In the genomic region with DNA sequence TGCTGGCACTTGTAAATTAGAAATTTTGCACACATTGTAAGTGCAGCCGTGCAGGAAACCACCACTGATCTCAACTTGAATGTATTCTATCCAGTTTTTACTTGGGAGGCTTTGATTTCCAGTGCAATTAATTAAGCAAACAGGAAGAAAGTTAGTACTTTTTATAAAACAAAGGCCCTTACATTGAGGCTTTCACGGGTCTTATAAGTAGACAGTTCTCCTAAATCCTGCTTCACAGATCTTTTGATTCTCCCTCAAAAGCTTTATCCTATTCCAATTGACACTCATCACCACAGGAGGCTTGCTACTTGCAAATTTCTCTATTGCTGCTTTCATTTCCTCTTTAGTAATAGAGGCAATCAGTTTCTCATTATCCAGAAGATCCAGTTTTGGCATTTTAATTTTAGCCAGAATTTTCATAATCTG, we compare ENCODE assay signal across 19 cellular contexts.
DNase-seq lines count a peak whose midpoint lies in the region; ATAC-seq, FAIRE-seq and TF ChIP-seq lines count a peak whose summit lies in the region.
"Had no signal": no experiment of that assay in that cellular context is flagged by ENCODE, and none has a peak within 500 bp of the region (broad histone marks: within the 10 kb centered on the region; RNA-seq: fewer than 3 reads in every experiment).

No MANE protein-coding gene starts in this region.

- intact Hi-C loops in GM12878 (cut with micrococcal nuclease; ENCODE audit: unreplicated experiment), result loop anchor here (10.0 kb wide), 1 partner anchor 129 kb away; the partner anchor contains the start of gene SLC10A2

- no peaks in the 10 kb centered on the region for H3K27me3 ChIP-seq in GM12878 (replicated peaks in 1 of 2; ENCODE audit: control insufficient read depth in 2 of 2, insufficient read depth in 2 of 2, low read length in 1 of 2)
- no peaks in the 10 kb centered on the region for H3K27me3 ChIP-seq in effector memory CD4-positive, alpha-beta T cell (replicated peaks; ENCODE audit: control insufficient read depth, insufficient read depth, low read length, poor library complexity, severe bottlenecking)
- H3K27me3 ChIP-seq: ascending aorta, thyroid gland had no signal

- H3K36me3 ChIP-seq in GM12878 (ENCODE audit: control insufficient read depth in 2 of 2, insufficient read depth in 2 of 2, low read length in 1 of 2), result no peaks in the 10 kb centered on the region
- no peaks in the 10 kb centered on the region for H3K36me3 ChIP-seq in effector memory CD4-positive, alpha-beta T cell (ENCODE audit: control insufficient read depth, insufficient read depth, low read length)
- H3K36me3 ChIP-seq: ascending aorta, thyroid gland had no signal

- no peak overlapping the region for H3K9ac ChIP-seq in GM12878 (ENCODE audit: control insufficient read depth, insufficient read depth, low read length)

- SMC1A ChIA-PET in GM12878 (lab: Charles Lee; ENCODE audit: uncharacterized antibody, unreplicated experiment), result interaction anchor here (1.0 to 1.6 kb wide), 2 partner anchors 9 to 20 kb away, joined by 3 to 4 read pairs; no protein-coding TSS in a partner anchor

- H3K79me2 ChIP-seq in GM12878 (ENCODE audit: control insufficient read depth, insufficient read depth, low read length), result no peaks in the 10 kb centered on the region

- RAD21 ChIA-PET in GM12878 (lab: Charles Lee; ENCODE audit: unreplicated experiment), result interaction anchor here (1.1 kb wide), 1 partner anchor 194 kb away, joined by 4 read pairs; no protein-coding TSS in a partner anchor

- no peak overlapping the region for H3K27ac Mint-ChIP-seq in stimulated activated naive CD8-positive, alpha-beta T cell treated with anti-CD3 and anti-CD28 coated beads, Interleukin-15, amount 100 ng/mL, for 72 hours
- H3K27ac Mint-ChIP-seq: effector memory CD8-positive, alpha-beta T cell; HFFc6; stimulated activated effector memory CD8-positive, alpha-beta T cell treated with anti-CD3 and anti-CD28 coated beads, Interleukin-12 subunit alpha, Interleukin-12 subunit beta, amount 100 ng/mL, for 72 hours had no signal

- H3K4me3 Mint-ChIP-seq in stimulated activated naive CD8-positive, alpha-beta T cell treated with anti-CD3 and anti-CD28 coated beads, Interleukin-15, amount 100 ng/mL, for 72 hours, result no peak overlapping the region
- H3K4me3 Mint-ChIP-seq: effector memory CD8-positive, alpha-beta T cell; HFFc6; stimulated activated effector memory CD8-positive, alpha-beta T cell treated with anti-CD3 and anti-CD28 coated beads, Interleukin-12 subunit alpha, Interleukin-12 subunit beta, amount 100 ng/mL, for 72 hours had no signal

- peaks cover 10% of the 10 kb centered on the region for H3K4me1 ChIP-seq in GM12878 (ENCODE audit: control insufficient read depth, insufficient read depth, low read length)
- H3K4me1 ChIP-seq in effector memory CD4-positive, alpha-beta T cell (ENCODE audit: control insufficient read depth, insufficient read depth, low read length, poor library complexity, severe bottlenecking), result no peaks in the 10 kb centered on the region
- H3K4me1 ChIP-seq: ascending aorta, thyroid gland had no signal

- TF ChIP-seq EP300 in GM12878 (IDR thresholded peaks at IDR 0.05; ENCODE audit: borderline replicate concordance in 1 of 2, control insufficient read depth in 1 of 2, low read depth in 2 of 2, low read length in 2 of 2), result 0 out of 4 replicates have a peak, but pooled peaks of 1 of the 2 experiments have one; percentile 6

- no TSS peak for BruUV-seq in GM12878 (replicated peaks; lab: Mats Ljungman, UMichigan)

- CTCF ChIA-PET in GM12878 (lab: Yijun Ruan, JAX), result no interaction called here

- H2AFZ ChIP-seq in GM12878 (ENCODE audit: control insufficient read depth, low read depth, low read length), result no peak overlapping the region; the same call in 1 of the 2 replicates

- POLR2A ChIA-PET in GM12878 (lab: Charles Lee), result no interaction called here

- no peak overlapping the region for H3K4me3 ChIP-seq in GM12878
- H3K4me3 ChIP-seq in effector memory CD4-positive, alpha-beta T cell (ENCODE audit: insufficient read depth, low read depth, low read length, poor library complexity, severe bottlenecking), result no peak overlapping the region
- H3K4me3 ChIP-seq: ascending aorta, thyroid gland had no signal

- no peak for TF ChIP-seq CTCF in GM12878 (IDR thresholded peaks at IDR 0.05 in 2 of 3, conservative IDR thresholded peaks at IDR 0.05 in 1 of 3; ENCODE audit: control insufficient read depth in 2 of 3, extremely low read depth in 1 of 3, insufficient read depth in 1 of 3, low read depth in 3 of 3, low read length in 3 of 3)

- H3K27ac ChIP-seq in GM12878 (ENCODE audit: control insufficient read depth, insufficient read depth) (no peak overlapping the region), caudate nucleus (ENCODE audit: low read depth, low read length) (no peak overlapping the region)
- no peak overlapping the region for H3K27ac ChIP-seq in effector memory CD4-positive, alpha-beta T cell (ENCODE audit: insufficient read depth, low read length, poor library complexity, severe bottlenecking)
- H3K27ac ChIP-seq: ascending aorta, thyroid gland had no signal

- no peak overlapping the region for H3K4me2 ChIP-seq in GM12878 (ENCODE audit: control insufficient read depth, insufficient read depth)

- H3K9me3 ChIP-seq in GM12878 (replicated peaks; ENCODE audit: control insufficient read depth, insufficient read depth, low read length), result peaks cover 4% of the 10 kb centered on the region
- H3K9me3 ChIP-seq in effector memory CD4-positive, alpha-beta T cell (ENCODE audit: control insufficient read depth, low read length), result no peaks in the 10 kb centered on the region
- H3K9me3 ChIP-seq: ascending aorta, thyroid gland had no signal

- FAIRE-seq in GM12878 (lab: Jason Lieb, UNC), result no peak
- FAIRE-seq: TTC549 had no signal

- TF ChIP-seq RAD21 in GM12878 (IDR thresholded peaks at IDR 0.05; ENCODE audit: insufficient read depth, low read depth, low read length), result no peak

- TF ChIP-seq POLR2A in GM12878 (IDR thresholded peaks at IDR 0.05; ENCODE audit: low read depth, low read length), result no peak

- no peaks in the 10 kb centered on the region for H3K9me3 Mint-ChIP-seq in stimulated activated naive CD8-positive, alpha-beta T cell treated with anti-CD3 and anti-CD28 coated beads, Interleukin-15, amount 100 ng/mL, for 72 hours
- H3K9me3 Mint-ChIP-seq: HFFc6; stimulated activated effector memory CD8-positive, alpha-beta T cell treated with anti-CD3 and anti-CD28 coated beads, Interleukin-12 subunit alpha, Interleukin-12 subunit beta, amount 100 ng/mL, for 72 hours had no signal

- DNase-seq in GM12878 (ENCODE audit: low read depth, low spot score) (peak; percentile 20), caudate nucleus (lab: John Stamatoyannopoulos, UW) (no peak)
- DNase-seq in stimulated activated naive CD8-positive, alpha-beta T cell treated with anti-CD3 and anti-CD28 coated beads, Interleukin-15, amount 100 ng/mL, for 72 hours, result no peak
- no peak for DNase-seq in effector memory CD4-positive, alpha-beta T cell
- no peak for DNase-seq in stimulated activated CD4-positive, alpha-beta T cell treated with anti-CD3 and anti-CD28 coated beads, Interleukin-4, amount 100 ng/mL, for 1 hour
- DNase-seq: activated CD4-positive, alpha-beta T cell treated with anti-CD3 and anti-CD28 coated beads for 48 hours; activated naive CD4-positive, alpha-beta T cell; effector memory CD8-positive, alpha-beta T cell; head of caudate nucleus; HFFc6; NCI-H1417 treated with DMSO at 0.1 percent for 48 hours; NCI-H2171 treated with DMSO at 0.1 percent for 48 hours; thyroid gland had no signal

- H4K20me1 ChIP-seq in GM12878 (ENCODE audit: control insufficient read depth, insufficient read depth), result no peaks in the 10 kb centered on the region

- in situ Hi-C loops in GM12878 (cut with MboI), result no loop called here

- no peaks in the 10 kb centered on the region for H3K4me1 Mint-ChIP-seq in stimulated activated naive CD8-positive, alpha-beta T cell treated with anti-CD3 and anti-CD28 coated beads, Interleukin-15, amount 100 ng/mL, for 72 hours
- H3K4me1 Mint-ChIP-seq: stimulated activated effector memory CD8-positive, alpha-beta T cell treated with anti-CD3 and anti-CD28 coated beads, Interleukin-12 subunit alpha, Interleukin-12 subunit beta, amount 100 ng/mL, for 72 hours had no signal

- H3K27me3 Mint-ChIP-seq in stimulated activated naive CD8-positive, alpha-beta T cell treated with anti-CD3 and anti-CD28 coated beads, Interleukin-15, amount 100 ng/mL, for 72 hours, result peaks cover 8% of the 10 kb centered on the region

- peak; percentile 44 for ATAC-seq in GM18867 (IDR thresholded peaks at IDR 0.05; ENCODE audit: unreplicated experiment)
- peak; percentile 54 for ATAC-seq in GM21423 (IDR thresholded peaks at IDR 0.05; ENCODE audit: unreplicated experiment)
- ATAC-seq in HG03135 (IDR thresholded peaks at IDR 0.05; ENCODE audit: unreplicated experiment), result peak; percentile 68
- ATAC-seq in GM12878, result peak; percentile 69
- no peak for ATAC-seq in stimulated activated naive CD8-positive, alpha-beta T cell treated with anti-CD3 and anti-CD28 coated beads, Interleukin-15, amount 100 ng/mL, for 72 hours
- ATAC-seq: effector memory CD8-positive, alpha-beta T cell; stimulated activated effector memory CD8-positive, alpha-beta T cell treated with anti-CD3 and anti-CD28 coated beads, Interleukin-12 subunit alpha, Interleukin-12 subunit beta, amount 100 ng/mL, for 72 hours had no signal

- WGBS in GM12878 (ENCODE audit: insufficient coverage, insufficient replicate concordance, low lambda C conversion rate, missing lambda C conversion rate), result 0% methylated on average over 2 of the region's 2 CpGs

TF ChIP-seq in GM12878, 131 proteins besides CTCF, POLR2A, EP300 and RAD21 (continues in another document):
- TF ChIP-seq SPI1 (IDR thresholded peaks at IDR 0.05; ENCODE audit: borderline replicate concordance, insufficient read depth, low read depth, low read length) (peak; percentile 82), RUNX3 (IDR thresholded peaks at IDR 0.05; ENCODE audit: low read length) (peak; percentile 73), DPF2 (IDR thresholded peaks at IDR 0.05) (peak; percentile 76), MTA2 (IDR thresholded peaks at IDR 0.05; ENCODE audit: low read depth) (peak; percentile 77), BCL11A (IDR thresholded peaks at IDR 0.05; ENCODE audit: low read depth, low read length) (0 out of 2 replicates have a peak, but pooled peaks have one; percentile 10), IKZF1 (conservative IDR thresholded peaks at IDR 0.05) (peak; percentile 66), IKZF2 (IDR thresholded peaks at IDR 0.05) (peak; percentile 59 to 68; a peak in 2 of 4 replicates), PAX5 (IDR thresholded peaks at IDR 0.05; ENCODE audit: borderline replicate concordance, low read depth, low read length) (0 out of 2 replicates have a peak, but pooled peaks have one; percentile 24), TCF7 (IDR thresholded peaks at IDR 0.05; ENCODE audit: borderline replicate concordance) (0 out of 2 replicates have a peak, but pooled peaks have one; percentile 62), JUNB (IDR thresholded peaks at IDR 0.05) (peak; percentile 63), POLR2AphosphoS5 (IDR thresholded peaks at IDR 0.05; ENCODE audit: low read length) (no peak), NFIC (IDR thresholded peaks at IDR 0.05; ENCODE audit: low read depth, low read length) (peak; percentile 57)
